3 cellular contexts compared by ENCODE assay signal in the genomic region with DNA sequence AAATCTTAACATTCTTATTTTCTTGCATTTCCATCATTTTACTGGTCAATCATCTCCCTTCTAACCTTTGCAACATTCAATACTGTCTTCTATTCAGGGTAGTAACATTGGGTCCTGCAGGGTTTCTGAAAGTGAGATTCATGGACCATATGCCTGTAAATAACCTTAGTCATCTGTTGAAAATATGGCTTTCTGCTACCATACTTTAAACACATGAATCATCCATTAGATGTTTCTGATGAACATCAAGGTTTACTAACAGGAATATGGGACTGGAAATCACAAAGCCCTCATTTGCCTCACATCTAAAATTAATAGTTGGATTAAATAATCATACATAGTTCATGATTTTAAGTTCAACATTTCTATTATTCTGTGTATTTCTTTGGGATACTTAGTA.
TF ChIP-seq lines count a peak whose summit lies in the region.

No MANE protein-coding gene starts in this region.

TF ChIP-seq in SK-N-SH, 30 proteins besides CTCF, POLR2A, EP300 and RAD21 (continued from another document):
- TF ChIP-seq TCF12 (IDR thresholded peaks at IDR 0.05), result peak; percentile 82
- peak; percentile 56; the same call in 1 of the 2 replicates for TF ChIP-seq JUND (IDR thresholded peaks at IDR 0.05)
- peak; percentile 44; the same call in 1 of the 2 replicates for TF ChIP-seq NFIC (IDR thresholded peaks at IDR 0.05; ENCODE audit: borderline replicate concordance)
- TF ChIP-seq, protein P1, sequence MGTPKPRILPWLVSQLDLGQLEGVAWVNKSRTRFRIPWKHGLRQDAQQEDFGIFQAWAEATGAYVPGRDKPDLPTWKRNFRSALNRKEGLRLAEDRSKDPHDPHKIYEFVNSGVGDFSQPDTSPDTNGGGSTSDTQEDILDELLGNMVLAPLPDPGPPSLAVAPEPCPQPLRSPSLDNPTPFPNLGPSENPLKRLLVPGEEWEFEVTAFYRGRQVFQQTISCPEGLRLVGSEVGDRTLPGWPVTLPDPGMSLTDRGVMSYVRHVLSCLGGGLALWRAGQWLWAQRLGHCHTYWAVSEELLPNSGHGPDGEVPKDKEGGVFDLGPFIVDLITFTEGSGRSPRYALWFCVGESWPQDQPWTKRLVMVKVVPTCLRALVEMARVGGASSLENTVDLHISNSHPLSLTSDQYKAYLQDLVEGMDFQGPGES (IDR thresholded peaks at IDR 0.05; ENCODE audit: low read depth, low read length), result no peak
- TF ChIP-seq PBX3 (IDR thresholded peaks at IDR 0.05), result peak; percentile 69
- TF ChIP-seq NRF1 (IDR thresholded peaks at IDR 0.05; ENCODE audit: low read depth, low read length), result no peak
TF ChIP-seq in SK-N-SH: peak in this region for 5.

TF ChIP-seq in SK-N-SH treated with all-trans-retinoic acid at 6 μM for 48 hours, 23 proteins besides CTCF, POLR2A, EP300 and RAD21 (continued from another document):
- TF ChIP-seq CREB5 (CRISPR knock-in tag; IDR thresholded peaks at IDR 0.05; ENCODE audit: low read depth) (no peak), RARB (CRISPR knock-in tag; IDR thresholded peaks at IDR 0.05) (no peak), SNAI2 (CRISPR knock-in tag; IDR thresholded peaks at IDR 0.05) (no peak), ZC3H10 (CRISPR knock-in tag; IDR thresholded peaks at IDR 0.05) (no peak)

TF ChIP-seq in GM12878, 131 proteins besides CTCF, POLR2A, EP300 and RAD21 (continued from another document):
- TF ChIP-seq PRDM15 (CRISPR knock-in tag; IDR thresholded peaks at IDR 0.05), result no peak
- no peak for TF ChIP-seq LARP7 (IDR thresholded peaks at IDR 0.05)
- TF ChIP-seq NR2C1 (IDR thresholded peaks at IDR 0.05), result no peak
- TF ChIP-seq BCL11A (IDR thresholded peaks at IDR 0.05; ENCODE audit: low read depth, low read length), result no peak
- no peak for TF ChIP-seq KDM1A (IDR thresholded peaks at IDR 0.05; ENCODE audit: borderline replicate concordance)
- TF ChIP-seq, protein P2, sequence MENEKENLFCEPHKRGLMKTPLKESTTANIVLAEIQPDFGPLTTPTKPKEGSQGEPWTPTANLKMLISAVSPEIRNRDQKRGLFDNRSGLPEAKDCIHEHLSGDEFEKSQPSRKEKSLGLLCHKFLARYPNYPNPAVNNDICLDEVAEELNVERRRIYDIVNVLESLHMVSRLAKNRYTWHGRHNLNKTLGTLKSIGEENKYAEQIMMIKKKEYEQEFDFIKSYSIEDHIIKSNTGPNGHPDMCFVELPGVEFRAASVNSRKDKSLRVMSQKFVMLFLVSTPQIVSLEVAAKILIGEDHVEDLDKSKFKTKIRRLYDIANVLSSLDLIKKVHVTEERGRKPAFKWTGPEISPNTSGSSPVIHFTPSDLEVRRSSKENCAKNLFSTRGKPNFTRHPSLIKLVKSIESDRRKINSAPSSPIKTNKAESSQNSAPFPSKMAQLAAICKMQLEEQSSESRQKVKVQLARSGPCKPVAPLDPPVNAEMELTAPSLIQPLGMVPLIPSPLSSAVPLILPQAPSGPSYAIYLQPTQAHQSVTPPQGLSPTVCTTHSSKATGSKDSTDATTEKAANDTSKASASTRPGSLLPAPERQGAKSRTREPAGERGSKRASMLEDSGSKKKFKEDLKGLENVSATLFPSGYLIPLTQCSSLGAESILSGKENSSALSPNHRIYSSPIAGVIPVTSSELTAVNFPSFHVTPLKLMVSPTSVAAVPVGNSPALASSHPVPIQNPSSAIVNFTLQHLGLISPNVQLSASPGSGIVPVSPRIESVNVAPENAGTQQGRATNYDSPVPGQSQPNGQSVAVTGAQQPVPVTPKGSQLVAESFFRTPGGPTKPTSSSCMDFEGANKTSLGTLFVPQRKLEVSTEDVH (IDR thresholded peaks at IDR 0.05; ENCODE audit: low read depth, partially characterized antibody), result no peak
- no peak for TF ChIP-seq MTA2 (IDR thresholded peaks at IDR 0.05; ENCODE audit: low read depth)
- TF ChIP-seq SREBF2 (IDR thresholded peaks at IDR 0.05; ENCODE audit: low read length), result no peak
- no peak for TF ChIP-seq ZZZ3 (IDR thresholded peaks at IDR 0.05; ENCODE audit: control insufficient read depth, insufficient read length, low read depth)
- TF ChIP-seq PKNOX1 (IDR thresholded peaks at IDR 0.05), result no peak
